7 cellular contexts compared by ENCODE assay signal in genomic region chr20:63034511-63035283, GRCh38. TPM values are rescaled to one million over a fixed set of nuclear protein-coding genes. Genes with fewer than 3 reads are reported as not detected.
A peak's percentile ranks its signal among the peaks of the same experiment; 100 is the strongest.
DNase-seq lines count a peak whose midpoint lies in the region; ATAC-seq, FAIRE-seq and TF ChIP-seq lines count a peak whose summit lies in the region.
"Not testable (repeated sequence)": the region's sequence is repeated elsewhere in the genome, so short reads cannot be mapped to it uniquely, and the experiment has no call there.

No MANE protein-coding gene starts in this region.

- not testable (repeated sequence) for H3K36me3 Mint-ChIP-seq in GM23338 (ENCODE audit: low read depth); WTC11

- H3K4me3 ChIP-seq in BLaER1; GM23338; H1 (ENCODE audit: extremely low read depth in 1 of 4, insufficient read depth in 2 of 4, low read depth in 3 of 4, low read length in 4 of 4); mucosa of descending colon; sigmoid colon: not testable (repeated sequence)

- peak overlapping the region; percentile 81 for H3K18ac ChIP-seq in H1 (ENCODE audit: extremely low read depth, low read length)

- CTCF ChIA-PET in WTC11 (lab: Charles Lee) (interaction anchor here (0.5 to 1.1 kb wide), 2 partner anchors 20 to 37 kb away, joined by 3 read pairs; no protein-coding TSS in a partner anchor), H1 (lab: Charles Lee; ENCODE audit: partially characterized antibody) (interaction anchor here (0.6 to 1.7 kb wide), 3 partner anchors 80 to 406 kb away, joined by 3 to 4 read pairs (median 3); no protein-coding TSS in a partner anchor)

- H3K27me3 ChIP-seq in BLaER1; GM23338 (ENCODE audit: insufficient read depth): not testable (repeated sequence)
- peaks cover 0 to 13% (median 6%) of the 10 kb centered on the region in 4 experiments; a peak in 4 of 7 replicates for H3K27me3 ChIP-seq in H1 (replicated peaks in 1 of 4; ENCODE audit: control insufficient read depth in 3 of 4, extremely low read depth in 1 of 4, insufficient read depth in 3 of 4, low read length in 3 of 4)
- H3K27me3 ChIP-seq in sigmoid colon = peaks cover 13 to 93% (median 64%) of the 10 kb centered on the region in 3 donors

- H2BK5ac ChIP-seq in H1 (ENCODE audit: low read depth, low read length) = peak overlapping the region; percentile 88; the same call in 1 of the 2 replicates

- not testable (repeated sequence) for H3K4me3 Mint-ChIP-seq in GM23338, WTC11

- H2AK5ac ChIP-seq in H1 (ENCODE audit: low read depth, low read length) = peak overlapping the region; percentile 88; the same call in 1 of the 2 replicates

- H3K9ac ChIP-seq in BLaER1 = peak overlapping the region; percentile 53; the same call in 1 of the 2 replicates
- not testable (repeated sequence) for H3K9ac ChIP-seq in H1 (replicated peaks in 1 of 4; ENCODE audit: extremely low read depth in 1 of 4, low read depth in 3 of 4, low read length in 3 of 4)

- H3K9me3 Mint-ChIP-seq in GM23338, WTC11: not testable (repeated sequence)

- TF ChIP-seq RAD21 in H1 (IDR thresholded peaks at IDR 0.05 in 1 of 2, conservative IDR thresholded peaks at IDR 0.05 in 1 of 2; ENCODE audit: low read depth in 2 of 2, low read length in 2 of 2) = not testable (repeated sequence)

- H3F3A ChIP-seq in GM23338 (replicated peaks; ENCODE audit: low read depth) = peaks cover 38% of the 10 kb centered on the region

- H3K36me3 ChIP-seq in BLaER1; GM23338 (ENCODE audit: insufficient read depth); H1 (ENCODE audit: control insufficient read depth in 2 of 4, insufficient read depth in 4 of 4, low read length in 3 of 4); mucosa of descending colon (ENCODE audit: low read depth); sigmoid colon: not testable (repeated sequence)

- peak overlapping the region; percentile 88; the same call in 1 of the 2 replicates for H2BK15ac ChIP-seq in H1 (ENCODE audit: low read length)

- 0 out of 2 replicates have a peak overlapping the region, but pooled peaks have one; percentile 18 for H2AFZ ChIP-seq in GM23338
- H2AFZ ChIP-seq in H1 (ENCODE audit: low read length) = not testable (repeated sequence)

- peak overlapping the region; percentile 91 for H2BK120ac ChIP-seq in H1 (replicated peaks; ENCODE audit: low read depth, low read length)

- DNase-seq in GM23338 (ENCODE audit: low spot score) (peak; percentile 4), WTC11 (ENCODE audit: low spot score) (peak; percentile 3), left ventricle myocardium superior (peak; percentile 18), mucosa of descending colon (peak in 2 of 3 donors; percentile 6 to 34), sigmoid colon (peak; percentile 21)
- DNase-seq in H1 (ENCODE audit: low read depth in 1 of 2, low spot score in 2 of 2) = not testable (repeated sequence)

- peaks cover 33% of the 10 kb centered on the region for H3K27me3 Mint-ChIP-seq in GM23338 (ENCODE audit: insufficient read depth, low read depth, poor library complexity)
- not testable (repeated sequence) for H3K27me3 Mint-ChIP-seq in WTC11 (ENCODE audit: low read depth)

- H4K8ac ChIP-seq in H1 (ENCODE audit: extremely low read depth, insufficient read depth, low read length) = not testable (repeated sequence)

- TF ChIP-seq POLR2A in H1 (IDR thresholded peaks at IDR 0.05; ENCODE audit: control extremely low read depth in 1 of 2, low read depth in 2 of 2, low read length in 2 of 2); sigmoid colon (IDR thresholded peaks at IDR 0.05): not testable (repeated sequence)

- WGBS in H1 (ENCODE audit: extremely low coverage in 1 of 2, insufficient coverage in 1 of 2, insufficient read length in 1 of 2, insufficient replicate concordance in 2 of 2, low coverage in 1 of 2, low lambda C conversion rate in 2 of 2, missing lambda C conversion rate in 1 of 2), 2 experiments = 83% methylated on average over 33 of the region's 45 CpGs; no CpG with 5 or more reads in 1 of the 2 experiments
- 84 to 88% methylated on average over 45 of the region's 45 CpGs for WGBS in sigmoid colon, 2 donors

- intact Hi-C loops in left ventricle myocardium superior (cut with micrococcal nuclease); mucosa of descending colon (cut with DNase I, micrococcal nuclease); sigmoid colon (cut with DNase I): not testable (repeated sequence)

- H3K23me2 ChIP-seq in H1 (ENCODE audit: low read depth, low read length) = not testable (repeated sequence)

- H3K79me2 ChIP-seq in GM23338 (replicated peaks; ENCODE audit: insufficient read depth); H1 (ENCODE audit: control insufficient read depth in 1 of 2, insufficient read depth in 2 of 2, low read length in 2 of 2): not testable (repeated sequence)

- not testable (repeated sequence) for H4K5ac ChIP-seq in H1 (ENCODE audit: insufficient read length, low read depth, low read length)

- H4K91ac ChIP-seq in H1 (replicated peaks; ENCODE audit: insufficient read length, low read length) = peak overlapping the region; percentile 98

- H3K79me1 ChIP-seq in H1 (ENCODE audit: low read depth, low read length) = not testable (repeated sequence)

- H3K27ac ChIP-seq in BLaER1 = peak overlapping the region; percentile 83
- peak overlapping the region; percentile 26; the same call in 1 of the 2 replicates for H3K27ac ChIP-seq in GM23338 (ENCODE audit: low read depth)
- H3K27ac ChIP-seq in H1 (ENCODE audit: low read depth, low read length); sigmoid colon: not testable (repeated sequence)

- H3K56ac ChIP-seq in H1 (replicated peaks; ENCODE audit: insufficient read length, low read depth, low read length) = not testable (repeated sequence)

- H4K20me1 ChIP-seq in BLaER1; GM23338 (replicated peaks; ENCODE audit: insufficient read depth); H1 (replicated peaks in 1 of 2; ENCODE audit: control insufficient read depth in 1 of 2, insufficient read depth in 2 of 2, low read length in 2 of 2): not testable (repeated sequence)

- H2BK20ac ChIP-seq in H1 (ENCODE audit: low read length) = peak overlapping the region; percentile 98; the same call in 1 of the 2 replicates

- not testable (repeated sequence) for TF ChIP-seq EP300 in H1 (IDR thresholded peaks at IDR 0.05; ENCODE audit: borderline replicate concordance in 1 of 2, low read depth in 2 of 2, low read length in 2 of 2); sigmoid colon (IDR thresholded peaks at IDR 0.05)

- not testable (repeated sequence) for H3K9me3 ChIP-seq in BLaER1; H1 (ENCODE audit: insufficient read depth in 2 of 2, low read depth in 1 of 2, low read length in 1 of 2); mucosa of descending colon; sigmoid colon

- not testable (repeated sequence) for H3K14ac ChIP-seq in H1 (ENCODE audit: insufficient read length)

- H3K4ac ChIP-seq in H1 (replicated peaks; ENCODE audit: insufficient read length, low read depth, low read length) = peak overlapping the region; percentile 91

- H3K9me2 ChIP-seq in GM23338 (ENCODE audit: insufficient read depth) = not testable (repeated sequence)

- not testable (repeated sequence) for ATAC-seq in GM23338, WTC11, left ventricle myocardium superior, mucosa of descending colon

- H3K4me1 Mint-ChIP-seq in GM23338 (peaks cover 52% of the 10 kb centered on the region), WTC11 (peaks cover 45% of the 10 kb centered on the region)

- not testable (repeated sequence) for TF ChIP-seq CTCF in GM23338 (conservative IDR thresholded peaks at IDR 0.05; ENCODE audit: low read depth in 2 of 2); WTC11 (IDR thresholded peaks at IDR 0.05); H1 (IDR thresholded peaks at IDR 0.05; ENCODE audit: control extremely low read depth in 1 of 3, insufficient read depth in 1 of 3, low read depth in 1 of 3, low read length in 3 of 3); mucosa of descending colon (IDR thresholded peaks at IDR 0.05); sigmoid colon (IDR thresholded peaks at IDR 0.05)

- peak overlapping the region; percentile 97; the same call in 1 of the 2 replicates for H2BK12ac ChIP-seq in H1 (ENCODE audit: low read depth, low read length)

- H3K4me2 ChIP-seq in BLaER1 = peak overlapping the region; percentile 84
- not testable (repeated sequence) for H3K4me2 ChIP-seq in GM23338; H1 (ENCODE audit: insufficient read depth in 1 of 2, low read depth in 2 of 2, low read length in 2 of 2)

- H3K23ac ChIP-seq in H1 (ENCODE audit: insufficient read length) = not testable (repeated sequence)

- not testable (repeated sequence) for FAIRE-seq in H1 (lab: Jason Lieb, UNC)

- H3K27ac Mint-ChIP-seq in GM23338 (peak overlapping the region; percentile 65; the same call in 1 of the 2 replicates), WTC11 (peak overlapping the region; percentile 19; the same call in 1 of the 2 replicates)

- H3K4me1 ChIP-seq in BLaER1 = peaks cover 76% of the 10 kb centered on the region
- H3K4me1 ChIP-seq in GM23338 (ENCODE audit: insufficient read depth) = peaks cover 46% of the 10 kb centered on the region
- peaks cover 7 to 31% (median 18%) of the 10 kb centered on the region in 4 experiments for H3K4me1 ChIP-seq in H1 (replicated peaks in 1 of 4; ENCODE audit: control insufficient read depth in 3 of 4, insufficient read depth in 4 of 4, low read length in 3 of 4)
- not testable (repeated sequence) for H3K4me1 ChIP-seq in mucosa of descending colon (ENCODE audit: low read depth); sigmoid colon

- POLR2A ChIA-PET in WTC11 (lab: Charles Lee) = not testable (repeated sequence)
- POLR2A ChIA-PET in H1 (lab: Charles Lee; ENCODE audit: partially characterized antibody) = interaction anchor here (1.1 kb wide), 1 partner anchor 11 kb away, joined by 3 read pairs; no protein-coding TSS in a partner anchor

RNA-seq across cellular contexts. Expression of gene BHLHE23, which starts 27.9 kb away (rescaled TPM):
- 5.0 and 6.6 TPM in 2 replicates for total RNA-seq in GM23338 (2014; rRNA removed; shearing (Covaris generic))
- polyA plus RNA-seq in GM23338 (2016; fragmentation: Nextera tagmentation; extraction: Ambion mirVana) = 0.52 TPM in 2 replicates
- 0.57 to 1.3 TPM (median 0.66 TPM) in 3 replicates for total RNA-seq in WTC11 (2021)
- total RNA-seq in H1 (2021; fragmentation: NEBNext Ultra II Directional; extraction: Animal tissue kit (Norgen Biotek cat#: 25700)) = 0.38 and 0.47 TPM in 2 replicates
- 0.36 TPM in 1 of 2 replicates, not detected in the other for polyA plus RNA-seq in H1 (2011; rRNA removed)
- 0.14 TPM for polyA plus RNA-seq in H1 (2011; cell fraction: cytosol; rRNA removed)
- 0.13 TPM for polyA plus RNA-seq in H1 (2011; cell fraction: nucleus; rRNA removed)
- polyA plus RNA-seq in H1 (2012, experiment 1 of 2) = not detected in 4 replicates
- not detected for polyA plus RNA-seq in H1 (2012, experiment 2 of 2)
- polyA plus RNA-seq in H1 (2013, experiment 1 of 2) = 0.04 TPM
- 0.09 TPM for polyA plus RNA-seq in H1 (2013, experiment 2 of 2)
- polyA minus RNA-seq in H1 (2011; rRNA and poly(A)+ RNA removed) = not detected in 2 replicates
- polyA minus RNA-seq in H1 (2011; cell fraction: cytosol; rRNA and poly(A)+ RNA removed) = 1.0 TPM
- 0.80 TPM for polyA minus RNA-seq in H1 (2011; cell fraction: nucleus; rRNA and poly(A)+ RNA removed)
- not detected for total RNA-seq in left ventricle myocardium superior
- not detected for total RNA-seq in mucosa of descending colon
- total RNA-seq in sigmoid colon = not detected
- not detected for polyA plus RNA-seq in sigmoid colon
